Comparison of ENCODE assay signal across 1 cellular context in genomic region chr16:4404247-4404966, GRCh38.
TF ChIP-seq lines count a peak whose summit lies in the region.

No MANE protein-coding gene starts in this region.

TF ChIP-seq in HEK293, 187 proteins besides CTCF, POLR2A, EP300 and RAD21 (continued from another document):
- TF ChIP-seq PATZ1 (tag by site-specific recombination; IDR thresholded peaks at IDR 0.05) (peak; percentile 33; the same call in 1 of the 2 replicates), ZNF239 (tag by site-specific recombination; IDR thresholded peaks at IDR 0.05) (no peak), KLF9 (tag by site-specific recombination; IDR thresholded peaks at IDR 0.05; ENCODE audit: low read depth) (peak; percentile 83), EGR2 (tag by site-specific recombination; IDR thresholded peaks at IDR 0.05; ENCODE audit: low read depth) (peak; percentile 62), ZNF292 (tag by site-specific recombination; IDR thresholded peaks at IDR 0.05; ENCODE audit: borderline replicate concordance, low read depth) (no peak), ZNF114 (tag by site-specific recombination; IDR thresholded peaks at IDR 0.05) (no peak), ZNF449 (tag by site-specific recombination; IDR thresholded peaks at IDR 0.05) (no peak), ZNF544 (tag by site-specific recombination; IDR thresholded peaks at IDR 0.05) (no peak), ZNF777 (tag by site-specific recombination; IDR thresholded peaks at IDR 0.05; ENCODE audit: borderline replicate concordance) (no peak), ZNF37A (tag by site-specific recombination; IDR thresholded peaks at IDR 0.05) (no peak), AEBP2 (tag by site-specific recombination; IDR thresholded peaks at IDR 0.05; ENCODE audit: borderline replicate concordance) (no peak), ZNF623 (tag by site-specific recombination; IDR thresholded peaks at IDR 0.05) (no peak), TSHZ1 (tag by site-specific recombination; IDR thresholded peaks at IDR 0.05; ENCODE audit: borderline replicate concordance) (no peak), KLF17 (tag by site-specific recombination; IDR thresholded peaks at IDR 0.05) (peak; percentile 79), INSM2 (tag by site-specific recombination; IDR thresholded peaks at IDR 0.05) (no peak), ZNF2 (tag by site-specific recombination; IDR thresholded peaks at IDR 0.05) (peak; percentile 79), ZNF707 (tag by site-specific recombination; IDR thresholded peaks at IDR 0.05) (no peak), OSR2 (tag by site-specific recombination; IDR thresholded peaks at IDR 0.05) (no peak), MZF1 (tag by site-specific recombination; IDR thresholded peaks at IDR 0.05; ENCODE audit: borderline replicate concordance) (no peak), ZNF184 (tag by site-specific recombination; IDR thresholded peaks at IDR 0.05) (no peak), ZNF23 (tag by site-specific recombination; IDR thresholded peaks at IDR 0.05; ENCODE audit: borderline replicate concordance) (no peak), YY1 (tag by site-specific recombination; IDR thresholded peaks at IDR 0.05) (no peak), ZNF324 (tag by site-specific recombination; IDR thresholded peaks at IDR 0.05) (no peak), ZNF561 (tag by site-specific recombination; IDR thresholded peaks at IDR 0.05; ENCODE audit: borderline replicate concordance) (no peak), KLF16 (tag by site-specific recombination; IDR thresholded peaks at IDR 0.05) (peak; percentile 46; the same call in 1 of the 2 replicates), MEIS1 (CRISPR knock-in tag; IDR thresholded peaks at IDR 0.05; ENCODE audit: borderline replicate concordance) (no peak), ZNF629 (tag by site-specific recombination; IDR thresholded peaks at IDR 0.05) (no peak)
